In the genomic region with DNA sequence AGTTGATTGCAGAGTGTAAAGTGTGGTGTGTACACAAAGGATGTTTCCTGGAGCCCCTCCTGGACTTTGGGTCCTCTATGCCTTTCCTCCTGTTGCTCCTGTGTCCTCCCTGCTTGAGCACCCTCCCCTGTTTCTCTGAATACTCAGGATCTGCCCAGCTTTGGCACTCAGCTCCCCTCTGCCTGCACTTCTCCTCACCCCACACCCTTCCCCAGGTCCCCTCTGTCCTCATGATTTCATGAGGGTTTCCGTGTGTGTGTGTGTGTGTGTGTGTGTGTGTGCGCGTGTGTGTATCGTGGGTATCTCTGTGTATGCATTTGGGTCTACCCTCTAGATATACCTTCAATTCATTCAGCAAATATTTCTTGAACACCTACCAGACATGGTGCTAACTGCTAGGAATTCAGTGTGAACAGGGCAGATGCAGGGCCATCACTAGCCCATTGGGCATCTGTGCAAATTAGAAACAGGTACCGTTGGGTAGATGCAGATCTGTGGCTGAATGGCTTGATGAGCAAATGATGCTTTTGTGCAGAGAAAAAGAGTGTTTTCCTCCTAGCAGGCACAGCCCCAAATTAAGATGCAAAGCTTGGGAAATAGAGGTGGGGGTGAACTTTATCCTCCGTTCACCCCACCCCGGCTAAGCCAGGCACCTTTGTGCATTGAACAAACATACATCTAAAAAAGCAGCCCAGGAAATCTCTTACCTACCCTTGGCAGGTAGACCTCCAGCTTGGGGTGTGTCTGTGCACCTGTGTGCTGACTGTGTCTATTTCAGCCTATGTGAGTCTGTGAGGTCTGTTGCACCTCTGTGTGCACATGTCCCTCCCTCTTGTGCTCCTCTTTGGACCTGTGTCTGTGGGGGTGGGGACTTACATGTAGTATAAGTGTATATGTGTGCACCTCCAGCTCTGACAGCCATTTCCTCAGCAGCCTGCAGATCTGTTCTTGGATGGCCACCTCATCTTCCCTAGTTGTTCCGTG, we compare ENCODE assay signal across 1 cellular context.
TF ChIP-seq lines count a peak whose summit lies in the region.

No MANE protein-coding gene starts in this region.

TF ChIP-seq in SK-N-SH treated with all-trans-retinoic acid at 6 μM for 48 hours, 23 proteins besides CTCF, POLR2A, EP300 and RAD21:
- TF ChIP-seq ZFP30 (CRISPR knock-in tag; IDR thresholded peaks at IDR 0.05) (no peak), CSDC2 (CRISPR knock-in tag; IDR thresholded peaks at IDR 0.05) (no peak), ZNF8 (CRISPR knock-in tag; IDR thresholded peaks at IDR 0.05) (no peak), OSR1 (CRISPR knock-in tag; IDR thresholded peaks at IDR 0.05) (no peak), ESRRG (CRISPR knock-in tag; IDR thresholded peaks at IDR 0.05) (no peak), RARB (CRISPR knock-in tag; IDR thresholded peaks at IDR 0.05) (no peak)
- TF ChIP-seq, protein P1, sequence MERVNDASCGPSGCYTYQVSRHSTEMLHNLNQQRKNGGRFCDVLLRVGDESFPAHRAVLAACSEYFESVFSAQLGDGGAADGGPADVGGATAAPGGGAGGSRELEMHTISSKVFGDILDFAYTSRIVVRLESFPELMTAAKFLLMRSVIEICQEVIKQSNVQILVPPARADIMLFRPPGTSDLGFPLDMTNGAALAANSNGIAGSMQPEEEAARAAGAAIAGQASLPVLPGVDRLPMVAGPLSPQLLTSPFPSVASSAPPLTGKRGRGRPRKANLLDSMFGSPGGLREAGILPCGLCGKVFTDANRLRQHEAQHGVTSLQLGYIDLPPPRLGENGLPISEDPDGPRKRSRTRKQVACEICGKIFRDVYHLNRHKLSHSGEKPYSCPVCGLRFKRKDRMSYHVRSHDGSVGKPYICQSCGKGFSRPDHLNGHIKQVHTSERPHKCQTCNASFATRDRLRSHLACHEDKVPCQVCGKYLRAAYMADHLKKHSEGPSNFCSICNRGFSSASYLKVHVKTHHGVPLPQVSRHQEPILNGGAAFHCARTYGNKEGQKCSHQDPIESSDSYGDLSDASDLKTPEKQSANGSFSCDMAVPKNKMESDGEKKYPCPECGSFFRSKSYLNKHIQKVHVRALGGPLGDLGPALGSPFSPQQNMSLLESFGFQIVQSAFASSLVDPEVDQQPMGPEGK (CRISPR knock-in tag; IDR thresholded peaks at IDR 0.05; ENCODE audit: borderline replicate concordance), result no peak
